ENCODE assay signal across 20 cellular contexts in the genomic region with DNA sequence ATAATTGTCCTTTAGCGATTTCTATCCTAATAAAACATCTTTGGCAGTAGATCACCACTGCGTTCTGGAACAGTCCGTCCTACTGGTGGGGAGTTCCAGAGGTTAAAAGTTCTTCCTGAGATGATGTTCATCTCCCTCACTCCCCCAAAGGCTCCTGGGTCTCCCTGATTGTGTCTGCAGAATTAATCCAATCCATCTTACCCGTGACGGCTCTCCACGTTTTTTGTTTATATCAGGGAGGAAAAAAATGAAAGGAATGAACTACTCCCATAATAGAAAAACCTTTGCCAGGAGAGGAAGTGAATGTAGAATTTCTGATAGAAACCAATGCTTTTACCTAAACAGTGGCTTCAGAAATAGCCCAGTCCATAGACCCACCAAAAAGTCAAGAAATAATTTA.
"Had no signal": no experiment of that assay in that cellular context is flagged by ENCODE, and none has a peak within 500 bp of the region (broad histone marks: within the 10 kb centered on the region; RNA-seq: fewer than 3 reads in every experiment).

No MANE protein-coding gene starts in this region.

- H3K27me3 ChIP-seq: colonic mucosa, esophagus squamous epithelium, heart left ventricle, sigmoid colon, testis, tibial nerve, upper lobe of right lung had no signal

- H3K9ac ChIP-seq: parathyroid adenoma had no signal

- H3K27ac ChIP-seq: colonic mucosa, esophagus squamous epithelium, heart left ventricle, parathyroid adenoma, sigmoid colon, skin epidermis, testis, tibial nerve, upper lobe of right lung had no signal

- H3K36me3 ChIP-seq: colonic mucosa, esophagus squamous epithelium, heart left ventricle, sigmoid colon, tibial nerve, upper lobe of right lung had no signal

- H3K9me3 Mint-ChIP-seq: naive B cell; nephron progenitor cell; stimulated activated naive B cell treated with anti-CD40 and anti-IgM and Interleukin-4, amounts not matched to agents 10 μg/mL and 1 μg/mL and 100 μg/mL, for 72 hours; stimulated activated naive CD8-positive, alpha-beta T cell treated with anti-CD3 and anti-CD28 coated beads, Interleukin-15, amount 100 ng/mL, for 72 hours had no signal

- H3K36me3 Mint-ChIP-seq: naive B cell; stimulated activated naive B cell treated with anti-CD40 and anti-IgM and Interleukin-4, amounts not matched to agents 10 μg/mL and 1 μg/mL and 100 μg/mL, for 72 hours had no signal

- H3K9me3 ChIP-seq: colonic mucosa, esophagus squamous epithelium, heart left ventricle, sigmoid colon, testis, tibial nerve, upper lobe of right lung had no signal

- H3K79me2 ChIP-seq: parathyroid adenoma had no signal

- DNase-seq: colonic mucosa; dermis blood vessel endothelial cell; esophagus squamous epithelium; heart left ventricle; hippocampal formation; left colon; left ventricle myocardium superior; naive B cell; nephron progenitor cell; sigmoid colon; stimulated activated CD4-positive, alpha-beta T cell treated with anti-CD3 and anti-CD28 coated beads, Interleukin-2, amount 100 ng/mL, for 24 hours; stimulated activated CD4-positive, alpha-beta T cell treated with anti-CD3 and anti-CD28 coated beads, Interleukin-4, amount 100 ng/mL, for 4 hours; stimulated activated naive B cell treated with anti-CD40 and anti-IgM and Interleukin-4, amounts not matched to agents 10 μg/mL and 1 μg/mL and 100 μg/mL, for 72 hours; stimulated activated naive CD8-positive, alpha-beta T cell treated with anti-CD3 and anti-CD28 coated beads, Interleukin-15, amount 100 ng/mL, for 72 hours; testis; upper lobe of right lung had no signal

- ATAC-seq: heart left ventricle; left colon; left ventricle myocardium superior; stimulated activated naive B cell treated with anti-CD40 and anti-IgM and Interleukin-4, amounts not matched to agents 10 μg/mL and 1 μg/mL and 100 μg/mL, for 72 hours; stimulated activated naive CD8-positive, alpha-beta T cell treated with anti-CD3 and anti-CD28 coated beads, Interleukin-15, amount 100 ng/mL, for 72 hours; upper lobe of right lung had no signal

- H2AFZ ChIP-seq: parathyroid adenoma had no signal

- H3K4me3 ChIP-seq: colonic mucosa, esophagus squamous epithelium, heart left ventricle, lung, sigmoid colon, skin epidermis, testis, tibial nerve, upper lobe of right lung had no signal

- H3K4me1 Mint-ChIP-seq: stimulated activated naive CD8-positive, alpha-beta T cell treated with anti-CD3 and anti-CD28 coated beads, Interleukin-15, amount 100 ng/mL, for 72 hours had no signal

- H3K27me3 Mint-ChIP-seq: naive B cell; stimulated activated naive B cell treated with anti-CD40 and anti-IgM and Interleukin-4, amounts not matched to agents 10 μg/mL and 1 μg/mL and 100 μg/mL, for 72 hours; stimulated activated naive CD8-positive, alpha-beta T cell treated with anti-CD3 and anti-CD28 coated beads, Interleukin-15, amount 100 ng/mL, for 72 hours had no signal

- H3K27ac Mint-ChIP-seq: nephron progenitor cell; stimulated activated naive B cell treated with anti-CD40 and anti-IgM and Interleukin-4, amounts not matched to agents 10 μg/mL and 1 μg/mL and 100 μg/mL, for 72 hours; stimulated activated naive CD8-positive, alpha-beta T cell treated with anti-CD3 and anti-CD28 coated beads, Interleukin-15, amount 100 ng/mL, for 72 hours had no signal

- H3K4me1 ChIP-seq: parathyroid adenoma had no signal

- H3K4me3 Mint-ChIP-seq: naive B cell; nephron progenitor cell; stimulated activated naive B cell treated with anti-CD40 and anti-IgM and Interleukin-4, amounts not matched to agents 10 μg/mL and 1 μg/mL and 100 μg/mL, for 72 hours; stimulated activated naive CD8-positive, alpha-beta T cell treated with anti-CD3 and anti-CD28 coated beads, Interleukin-15, amount 100 ng/mL, for 72 hours had no signal
